1 cellular context compared by ENCODE assay signal in the genomic region with DNA sequence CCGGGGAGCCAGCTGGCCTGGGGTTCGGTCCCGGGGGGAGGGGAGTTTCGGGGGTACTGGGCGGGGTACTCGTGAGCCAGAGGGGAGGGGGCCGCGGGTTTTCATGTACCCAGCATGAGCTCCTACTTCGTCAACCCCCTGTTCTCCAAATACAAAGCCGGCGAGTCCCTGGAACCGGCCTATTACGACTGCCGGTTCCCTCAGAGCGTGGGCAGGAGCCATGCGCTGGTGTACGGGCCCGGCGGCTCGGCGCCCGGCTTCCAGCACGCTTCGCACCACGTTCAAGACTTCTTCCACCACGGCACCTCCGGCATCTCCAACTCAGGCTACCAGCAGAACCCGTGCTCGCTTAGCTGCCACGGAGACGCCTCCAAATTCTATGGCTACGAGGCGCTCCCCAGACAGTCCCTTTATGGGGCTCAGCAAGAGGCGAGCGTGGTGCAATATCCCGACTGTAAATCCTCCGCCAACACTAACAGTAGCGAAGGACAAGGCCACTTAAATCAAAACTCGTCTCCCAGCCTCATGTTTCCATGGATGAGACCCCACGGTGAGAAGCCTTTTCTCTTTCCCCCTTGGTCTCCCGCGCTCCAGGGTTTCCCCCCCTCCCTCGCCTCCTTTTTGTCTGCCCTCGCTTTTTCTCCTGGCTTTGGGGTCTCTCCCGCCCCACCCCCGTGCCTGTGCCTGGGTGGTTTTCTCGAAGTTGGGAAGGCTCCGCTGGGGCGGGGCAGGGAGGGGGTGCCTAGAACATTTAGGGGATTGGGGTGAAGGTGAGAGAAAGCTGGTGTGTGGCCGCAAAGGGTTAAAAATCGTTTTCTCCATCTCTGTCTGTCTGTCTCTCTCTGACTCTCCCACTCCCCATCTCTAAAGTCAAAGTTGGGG.
A peak's percentile ranks its signal among the peaks of the same experiment; 100 is the strongest.
TF ChIP-seq lines count a peak whose summit lies in the region.

No MANE protein-coding gene starts in this region.

TF ChIP-seq in IMR-90, 13 proteins besides CTCF, POLR2A, EP300 and RAD21:
- TF ChIP-seq MXI1 (IDR thresholded peaks at IDR 0.05; ENCODE audit: borderline replicate concordance, low read depth, low read length) (peak; percentile 51; the same call in 1 of the 2 replicates), MAZ (IDR thresholded peaks at IDR 0.05; ENCODE audit: borderline replicate concordance, low read depth, low read length) (no peak)
